Comparison of ENCODE assay signal across 1 cellular context in genomic region chr17:45345554-45346254, GRCh38.
A peak's percentile ranks its signal among the peaks of the same experiment; 100 is the strongest.
TF ChIP-seq lines count a peak whose summit lies in the region.

No MANE protein-coding gene starts in this region.

TF ChIP-seq in K562, 482 proteins besides CTCF, POLR2A, EP300 and RAD21 (continued from another document and continues in another):
- peak; percentile 48; the same call in 1 of the 2 replicates for TF ChIP-seq ZBTB26 (CRISPR knock-in tag; IDR thresholded peaks at IDR 0.05)
- TF ChIP-seq TCF7L2 (IDR thresholded peaks at IDR 0.05; ENCODE audit: low read depth, low read length) = no peak
- TF ChIP-seq, protein P1, sequence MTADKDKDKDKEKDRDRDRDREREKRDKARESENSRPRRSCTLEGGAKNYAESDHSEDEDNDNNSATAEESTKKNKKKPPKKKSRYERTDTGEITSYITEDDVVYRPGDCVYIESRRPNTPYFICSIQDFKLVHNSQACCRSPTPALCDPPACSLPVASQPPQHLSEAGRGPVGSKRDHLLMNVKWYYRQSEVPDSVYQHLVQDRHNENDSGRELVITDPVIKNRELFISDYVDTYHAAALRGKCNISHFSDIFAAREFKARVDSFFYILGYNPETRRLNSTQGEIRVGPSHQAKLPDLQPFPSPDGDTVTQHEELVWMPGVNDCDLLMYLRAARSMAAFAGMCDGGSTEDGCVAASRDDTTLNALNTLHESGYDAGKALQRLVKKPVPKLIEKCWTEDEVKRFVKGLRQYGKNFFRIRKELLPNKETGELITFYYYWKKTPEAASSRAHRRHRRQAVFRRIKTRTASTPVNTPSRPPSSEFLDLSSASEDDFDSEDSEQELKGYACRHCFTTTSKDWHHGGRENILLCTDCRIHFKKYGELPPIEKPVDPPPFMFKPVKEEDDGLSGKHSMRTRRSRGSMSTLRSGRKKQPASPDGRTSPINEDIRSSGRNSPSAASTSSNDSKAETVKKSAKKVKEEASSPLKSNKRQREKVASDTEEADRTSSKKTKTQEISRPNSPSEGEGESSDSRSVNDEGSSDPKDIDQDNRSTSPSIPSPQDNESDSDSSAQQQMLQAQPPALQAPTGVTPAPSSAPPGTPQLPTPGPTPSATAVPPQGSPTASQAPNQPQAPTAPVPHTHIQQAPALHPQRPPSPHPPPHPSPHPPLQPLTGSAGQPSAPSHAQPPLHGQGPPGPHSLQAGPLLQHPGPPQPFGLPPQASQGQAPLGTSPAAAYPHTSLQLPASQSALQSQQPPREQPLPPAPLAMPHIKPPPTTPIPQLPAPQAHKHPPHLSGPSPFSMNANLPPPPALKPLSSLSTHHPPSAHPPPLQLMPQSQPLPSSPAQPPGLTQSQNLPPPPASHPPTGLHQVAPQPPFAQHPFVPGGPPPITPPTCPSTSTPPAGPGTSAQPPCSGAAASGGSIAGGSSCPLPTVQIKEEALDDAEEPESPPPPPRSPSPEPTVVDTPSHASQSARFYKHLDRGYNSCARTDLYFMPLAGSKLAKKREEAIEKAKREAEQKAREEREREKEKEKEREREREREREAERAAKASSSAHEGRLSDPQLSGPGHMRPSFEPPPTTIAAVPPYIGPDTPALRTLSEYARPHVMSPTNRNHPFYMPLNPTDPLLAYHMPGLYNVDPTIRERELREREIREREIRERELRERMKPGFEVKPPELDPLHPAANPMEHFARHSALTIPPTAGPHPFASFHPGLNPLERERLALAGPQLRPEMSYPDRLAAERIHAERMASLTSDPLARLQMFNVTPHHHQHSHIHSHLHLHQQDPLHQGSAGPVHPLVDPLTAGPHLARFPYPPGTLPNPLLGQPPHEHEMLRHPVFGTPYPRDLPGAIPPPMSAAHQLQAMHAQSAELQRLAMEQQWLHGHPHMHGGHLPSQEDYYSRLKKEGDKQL (CRISPR knock-in tag; IDR thresholded peaks at IDR 0.05; ENCODE audit: borderline replicate concordance) = no peak
- peak; percentile 97 for TF ChIP-seq NCOR1 (IDR thresholded peaks at IDR 0.05)
- TF ChIP-seq CXXC5 (CRISPR knock-in tag; IDR thresholded peaks at IDR 0.05) = peak; percentile 98
- TF ChIP-seq ZNF518B (CRISPR knock-in tag; IDR thresholded peaks at IDR 0.05) = 0 out of 2 replicates have a peak, but pooled peaks have one; percentile 31
- peak; percentile 24 for TF ChIP-seq RBBP5 (IDR thresholded peaks at IDR 0.05; ENCODE audit: borderline replicate concordance, insufficient read depth, low read length, poor library complexity, severe bottlenecking)
- TF ChIP-seq, protein P2, sequence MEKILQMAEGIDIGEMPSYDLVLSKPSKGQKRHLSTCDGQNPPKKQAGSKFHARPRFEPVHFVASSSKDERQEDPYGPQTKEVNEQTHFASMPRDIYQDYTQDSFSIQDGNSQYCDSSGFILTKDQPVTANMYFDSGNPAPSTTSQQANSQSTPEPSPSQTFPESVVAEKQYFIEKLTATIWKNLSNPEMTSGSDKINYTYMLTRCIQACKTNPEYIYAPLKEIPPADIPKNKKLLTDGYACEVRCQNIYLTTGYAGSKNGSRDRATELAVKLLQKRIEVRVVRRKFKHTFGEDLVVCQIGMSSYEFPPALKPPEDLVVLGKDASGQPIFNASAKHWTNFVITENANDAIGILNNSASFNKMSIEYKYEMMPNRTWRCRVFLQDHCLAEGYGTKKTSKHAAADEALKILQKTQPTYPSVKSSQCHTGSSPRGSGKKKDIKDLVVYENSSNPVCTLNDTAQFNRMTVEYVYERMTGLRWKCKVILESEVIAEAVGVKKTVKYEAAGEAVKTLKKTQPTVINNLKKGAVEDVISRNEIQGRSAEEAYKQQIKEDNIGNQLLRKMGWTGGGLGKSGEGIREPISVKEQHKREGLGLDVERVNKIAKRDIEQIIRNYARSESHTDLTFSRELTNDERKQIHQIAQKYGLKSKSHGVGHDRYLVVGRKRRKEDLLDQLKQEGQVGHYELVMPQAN (IDR thresholded peaks at IDR 0.05; ENCODE audit: borderline replicate concordance) = no peak
- peak; percentile 92; the same call in 1 of the 2 replicates for TF ChIP-seq ZBED1 (IDR thresholded peaks at IDR 0.05)
- TF ChIP-seq TCF7 (IDR thresholded peaks at IDR 0.05; ENCODE audit: borderline replicate concordance) = peak; percentile 87; the same call in 1 of the 2 replicates
- TF ChIP-seq, protein P3, sequence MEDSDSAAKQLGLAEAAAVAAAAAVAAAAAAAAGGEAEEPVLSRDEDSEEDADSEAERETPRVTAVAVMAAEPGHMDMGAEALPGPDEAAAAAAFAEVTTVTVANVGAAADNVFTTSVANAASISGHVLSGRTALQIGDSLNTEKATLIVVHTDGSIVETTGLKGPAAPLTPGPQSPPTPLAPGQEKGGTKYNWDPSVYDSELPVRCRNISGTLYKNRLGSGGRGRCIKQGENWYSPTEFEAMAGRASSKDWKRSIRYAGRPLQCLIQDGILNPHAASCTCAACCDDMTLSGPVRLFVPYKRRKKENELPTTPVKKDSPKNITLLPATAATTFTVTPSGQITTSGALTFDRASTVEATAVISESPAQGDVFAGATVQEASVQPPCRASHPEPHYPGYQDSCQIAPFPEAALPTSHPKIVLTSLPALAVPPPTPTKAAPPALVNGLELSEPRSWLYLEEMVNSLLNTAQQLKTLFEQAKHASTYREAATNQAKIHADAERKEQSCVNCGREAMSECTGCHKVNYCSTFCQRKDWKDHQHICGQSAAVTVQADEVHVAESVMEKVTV (CRISPR knock-in tag; IDR thresholded peaks at IDR 0.05) = peak; percentile 44
- TF ChIP-seq YBX1 (IDR thresholded peaks at IDR 0.05) = no peak
- peak; percentile 100 for TF ChIP-seq SMARCC2 (IDR thresholded peaks at IDR 0.05; ENCODE audit: low read depth)
- TF ChIP-seq, protein P4, sequence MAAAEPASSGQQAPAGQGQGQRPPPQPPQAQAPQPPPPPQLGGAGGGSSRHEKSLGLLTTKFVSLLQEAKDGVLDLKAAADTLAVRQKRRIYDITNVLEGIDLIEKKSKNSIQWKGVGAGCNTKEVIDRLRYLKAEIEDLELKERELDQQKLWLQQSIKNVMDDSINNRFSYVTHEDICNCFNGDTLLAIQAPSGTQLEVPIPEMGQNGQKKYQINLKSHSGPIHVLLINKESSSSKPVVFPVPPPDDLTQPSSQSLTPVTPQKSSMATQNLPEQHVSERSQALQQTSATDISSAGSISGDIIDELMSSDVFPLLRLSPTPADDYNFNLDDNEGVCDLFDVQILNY (CRISPR knock-in tag; IDR thresholded peaks at IDR 0.05) = no peak
- peak; percentile 95 for TF ChIP-seq CBFA2T2 (conservative IDR thresholded peaks at IDR 0.05)
- TF ChIP-seq RBM14 (IDR thresholded peaks at IDR 0.05; ENCODE audit: borderline replicate concordance, insufficient read depth, low read depth, low read length) = no peak
- TF ChIP-seq ZEB2 (IDR thresholded peaks at IDR 0.05) = peak; percentile 79
- peak; percentile 18 for TF ChIP-seq BDP1 (IDR thresholded peaks at IDR 0.05; ENCODE audit: insufficient read depth, insufficient read length)
- peak; percentile 78; the same call in 1 of the 2 replicates for TF ChIP-seq ZNF444 (CRISPR knock-in tag; IDR thresholded peaks at IDR 0.05)
- TF ChIP-seq HDAC1 (IDR thresholded peaks at IDR 0.05) = peak in 1 of 2 experiments; percentile 97; a peak in 2 of 4 replicates
- peak; percentile 84 for TF ChIP-seq JUND (IDR thresholded peaks at IDR 0.05; ENCODE audit: borderline replicate concordance, low read depth, low read length)
- peak; percentile 79; the same call in 2 of the 3 replicates for TF ChIP-seq JUND (tag; IDR thresholded peaks at IDR 0.05; ENCODE audit: borderline replicate concordance, low read depth, low read length)
- peak; percentile 55; the same call in 1 of the 2 replicates for TF ChIP-seq BCL6 (CRISPR knock-in tag; IDR thresholded peaks at IDR 0.05)
- peak; percentile 99 for TF ChIP-seq TEAD4 (IDR thresholded peaks at IDR 0.05; ENCODE audit: low read length)
- TF ChIP-seq TEAD4 (CRISPR knock-in tag; IDR thresholded peaks at IDR 0.05; ENCODE audit: borderline replicate concordance) = no peak
- TF ChIP-seq CHD4 (IDR thresholded peaks at IDR 0.05; ENCODE audit: insufficient read depth, insufficient replicate concordance, low read depth, low read length, poor library complexity, severe bottlenecking) = peak; percentile 27
- TF ChIP-seq, protein P5, sequence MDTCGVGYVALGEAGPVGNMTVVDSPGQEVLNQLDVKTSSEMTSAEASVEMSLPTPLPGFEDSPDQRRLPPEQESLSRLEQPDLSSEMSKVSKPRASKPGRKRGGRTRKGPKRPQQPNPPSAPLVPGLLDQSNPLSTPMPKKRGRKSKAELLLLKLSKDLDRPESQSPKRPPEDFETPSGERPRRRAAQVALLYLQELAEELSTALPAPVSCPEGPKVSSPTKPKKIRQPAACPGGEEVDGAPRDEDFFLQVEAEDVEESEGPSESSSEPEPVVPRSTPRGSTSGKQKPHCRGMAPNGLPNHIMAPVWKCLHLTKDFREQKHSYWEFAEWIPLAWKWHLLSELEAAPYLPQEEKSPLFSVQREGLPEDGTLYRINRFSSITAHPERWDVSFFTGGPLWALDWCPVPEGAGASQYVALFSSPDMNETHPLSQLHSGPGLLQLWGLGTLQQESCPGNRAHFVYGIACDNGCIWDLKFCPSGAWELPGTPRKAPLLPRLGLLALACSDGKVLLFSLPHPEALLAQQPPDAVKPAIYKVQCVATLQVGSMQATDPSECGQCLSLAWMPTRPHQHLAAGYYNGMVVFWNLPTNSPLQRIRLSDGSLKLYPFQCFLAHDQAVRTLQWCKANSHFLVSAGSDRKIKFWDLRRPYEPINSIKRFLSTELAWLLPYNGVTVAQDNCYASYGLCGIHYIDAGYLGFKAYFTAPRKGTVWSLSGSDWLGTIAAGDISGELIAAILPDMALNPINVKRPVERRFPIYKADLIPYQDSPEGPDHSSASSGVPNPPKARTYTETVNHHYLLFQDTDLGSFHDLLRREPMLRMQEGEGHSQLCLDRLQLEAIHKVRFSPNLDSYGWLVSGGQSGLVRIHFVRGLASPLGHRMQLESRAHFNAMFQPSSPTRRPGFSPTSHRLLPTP (IDR thresholded peaks at IDR 0.05; ENCODE audit: borderline replicate concordance, extremely low read depth, insufficient read length) = no peak
- peak; percentile 69; the same call in 1 of the 2 replicates for TF ChIP-seq CREB5 (CRISPR knock-in tag; IDR thresholded peaks at IDR 0.05)
- no peak for TF ChIP-seq SREBF1 (IDR thresholded peaks at IDR 0.05; ENCODE audit: borderline replicate concordance, low read depth, low read length)
- peak; percentile 90 for TF ChIP-seq ATF7 (IDR thresholded peaks at IDR 0.05)
- TF ChIP-seq SRSF1 (IDR thresholded peaks at IDR 0.05; ENCODE audit: low read depth, low read length) = no peak
- TF ChIP-seq ZNF239 (CRISPR knock-in tag; IDR thresholded peaks at IDR 0.05) = peak; percentile 65
- TF ChIP-seq NFE2L1 (tag; IDR thresholded peaks at IDR 0.05; ENCODE audit: borderline replicate concordance, low read depth) = no peak
- TF ChIP-seq, protein P6, sequence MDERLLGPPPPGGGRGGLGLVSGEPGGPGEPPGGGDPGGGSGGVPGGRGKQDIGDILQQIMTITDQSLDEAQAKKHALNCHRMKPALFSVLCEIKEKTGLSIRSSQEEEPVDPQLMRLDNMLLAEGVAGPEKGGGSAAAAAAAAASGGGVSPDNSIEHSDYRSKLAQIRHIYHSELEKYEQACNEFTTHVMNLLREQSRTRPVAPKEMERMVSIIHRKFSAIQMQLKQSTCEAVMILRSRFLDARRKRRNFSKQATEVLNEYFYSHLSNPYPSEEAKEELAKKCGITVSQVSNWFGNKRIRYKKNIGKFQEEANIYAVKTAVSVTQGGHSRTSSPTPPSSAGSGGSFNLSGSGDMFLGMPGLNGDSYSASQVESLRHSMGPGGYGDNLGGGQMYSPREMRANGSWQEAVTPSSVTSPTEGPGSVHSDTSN (CRISPR knock-in tag; IDR thresholded peaks at IDR 0.05; ENCODE audit: low read depth) = peak; percentile 66
- TF ChIP-seq, protein P6 (tag; conservative IDR thresholded peaks at IDR 0.05; ENCODE audit: low read depth) = peak; percentile 100
